Comparison of ENCODE assay signal across 7 cellular contexts in the genomic region with DNA sequence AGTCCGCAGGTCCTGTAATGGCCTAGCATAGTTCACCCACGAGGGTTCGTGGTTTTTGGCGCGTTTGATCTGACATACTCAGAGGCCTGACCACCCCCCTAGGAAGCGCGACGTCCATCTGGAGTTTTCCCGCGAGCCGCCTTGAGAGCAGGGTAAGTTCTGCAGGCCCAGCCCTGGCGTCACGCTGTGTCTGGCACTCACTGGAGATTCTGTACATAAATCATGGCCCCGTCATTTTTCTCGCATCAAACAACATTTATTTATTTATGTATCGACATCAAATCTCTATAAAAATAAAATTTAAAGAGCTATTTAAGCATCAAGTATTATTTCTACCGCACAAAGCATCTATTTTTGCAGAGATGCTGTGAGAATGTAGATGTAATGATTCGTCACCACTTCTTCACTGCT. TPM values are rescaled to one million over a fixed set of nuclear protein-coding genes. Genes with fewer than 3 reads are reported as not detected.
DNase-seq lines count a peak whose midpoint lies in the region; ATAC-seq and TF ChIP-seq lines count a peak whose summit lies in the region.

No MANE protein-coding gene starts in this region.

- no peaks in the 10 kb centered on the region for H3K9me3 Mint-ChIP-seq in WTC11

- no peaks in the 10 kb centered on the region for H4K20me1 ChIP-seq in smooth muscle cell (ENCODE audit: low read depth)

- H2AFZ ChIP-seq in smooth muscle cell (ENCODE audit: low read depth), result peak overlapping the region; percentile 46

- H3K27ac ChIP-seq in smooth muscle cell (ENCODE audit: low read depth), result peak overlapping the region; percentile 90

- WGBS in smooth muscle cell (ENCODE audit: low lambda C conversion rate), result under 1% methylated on average over 18 of the region's 18 CpGs

- peaks cover 25% of the 10 kb centered on the region for H3K79me2 ChIP-seq in smooth muscle cell (ENCODE audit: low read depth)

- H3K4me1 ChIP-seq in smooth muscle cell (ENCODE audit: low read depth), result no peaks in the 10 kb centered on the region

- peak overlapping the region; percentile 85 for H3K4me2 ChIP-seq in smooth muscle cell

- intact Hi-C loops in left ventricle myocardium superior (cut with micrococcal nuclease), result no loop called here

- H3K9ac ChIP-seq in smooth muscle cell (ENCODE audit: low read depth), result peak overlapping the region; percentile 87

- TF ChIP-seq CTCF in WTC11 (IDR thresholded peaks at IDR 0.05) (no peak), smooth muscle cell (IDR thresholded peaks at IDR 0.05; ENCODE audit: borderline replicate concordance, insufficient read depth, poor library complexity, severe bottlenecking) (no peak), GM13977 (IDR thresholded peaks at IDR 0.05; ENCODE audit: extremely low read depth, insufficient read depth, missing control alignments) (no peak)

- H3K27ac Mint-ChIP-seq in WTC11, result peak overlapping the region; percentile 92

- no peaks in the 10 kb centered on the region for H3K9me3 ChIP-seq in smooth muscle cell (replicated peaks; ENCODE audit: low read depth)

- peak overlapping the region; percentile 71 for H3K4me3 ChIP-seq in smooth muscle cell

- CTCF ChIA-PET in HEK293T (lab: Yijun Ruan, JAX) (interaction anchor here (1.0 to 2.2 kb wide), 5 partner anchors 15 to 54 kb away, joined by 3 to 7 read pairs (median 5); no protein-coding TSS in a partner anchor), WTC11 (lab: Charles Lee) (interaction anchor here (1.0 to 2.6 kb wide), 3 partner anchors 15 to 38 kb away, joined by 5 to 16 read pairs (median 6); a partner anchor contains a TSS)

- in situ Hi-C loops in GM13977 (cut with MboI; ENCODE audit: low pct_unique_long_range_greater_than_20kb, low sequenced_read_pairs, unreplicated experiment), result no loop called here

- peaks cover 3% of the 10 kb centered on the region; the same call in 1 of the 2 replicates for H3K36me3 Mint-ChIP-seq in WTC11

- ATAC-seq in WTC11 (no peak), left ventricle myocardium superior (peak; percentile 11), HG03378 (IDR thresholded peaks at IDR 0.05; ENCODE audit: unreplicated experiment) (no peak)

- POLR2A ChIA-PET in HEK293T (lab: Yijun Ruan, JAX) (interaction anchor here (0.9 to 3.6 kb wide), 11 partner anchors 12 to 49 kb away, joined by 5 to 43 read pairs (median 11); a partner anchor contains a TSS), WTC11 (lab: Charles Lee) (interaction anchor here (1.0 to 2.1 kb wide), 2 partner anchors 15 to 31 kb away, joined by 3 to 6 read pairs; no protein-coding TSS in a partner anchor)

- peaks cover 22% of the 10 kb centered on the region for H3F3A ChIP-seq in smooth muscle cell (ENCODE audit: low read depth)

- H3K4me1 Mint-ChIP-seq in WTC11, result peaks cover 22% of the 10 kb centered on the region

- H3K27me3 Mint-ChIP-seq in WTC11 (ENCODE audit: low read depth), result peaks cover 17% of the 10 kb centered on the region

- H3K27me3 ChIP-seq in smooth muscle cell (ENCODE audit: low read depth), result no peaks in the 10 kb centered on the region

- no peaks in the 10 kb centered on the region for H3K36me3 ChIP-seq in smooth muscle cell (ENCODE audit: low read depth)

- H3K4me3 Mint-ChIP-seq in WTC11, result peak overlapping the region; percentile 99

- DNase-seq in HEK293T (ENCODE audit: extremely low spot score), result peak; percentile 42
- no peak for DNase-seq in WTC11 (ENCODE audit: low spot score)
- no peak for DNase-seq in left ventricle myocardium superior
- no peak for DNase-seq in smooth muscle cell (lab: John Stamatoyannopoulos, UW; ENCODE audit: unreplicated experiment)
- DNase-seq in activated CD8-positive, alpha-beta memory T cell treated with anti-CD3 and anti-CD28 coated beads, Interleukin-2, amount 50 U/mL, for 4 hours, result no peak
- DNase-seq in GM13977 (ENCODE audit: low spot score), result no peak

TF ChIP-seq in HEK293T, 16 proteins besides CTCF, POLR2A, EP300 and RAD21:
- TF ChIP-seq TARDBP (IDR thresholded peaks at IDR 0.05) (no peak), SUZ12 (IDR thresholded peaks at IDR 0.05) (no peak), FOXA1 (IDR thresholded peaks at IDR 0.05) (no peak), BHLHE40 (IDR thresholded peaks at IDR 0.05; ENCODE audit: borderline replicate concordance) (no peak), L3MBTL2 (conservative IDR thresholded peaks at IDR 0.05) (peak; percentile 94), LEF1 (IDR thresholded peaks at IDR 0.05; ENCODE audit: borderline replicate concordance) (peak; percentile 16; the same call in 1 of the 2 replicates), CTBP1 (IDR thresholded peaks at IDR 0.05; ENCODE audit: borderline replicate concordance) (no peak), FOXM1 (IDR thresholded peaks at IDR 0.05; ENCODE audit: borderline replicate concordance) (no peak), HDGF (IDR thresholded peaks at IDR 0.05; ENCODE audit: borderline replicate concordance) (no peak), FOXK2 (IDR thresholded peaks at IDR 0.05) (no peak), SP1 (IDR thresholded peaks at IDR 0.05) (no peak)
- TF ChIP-seq, protein P1, sequence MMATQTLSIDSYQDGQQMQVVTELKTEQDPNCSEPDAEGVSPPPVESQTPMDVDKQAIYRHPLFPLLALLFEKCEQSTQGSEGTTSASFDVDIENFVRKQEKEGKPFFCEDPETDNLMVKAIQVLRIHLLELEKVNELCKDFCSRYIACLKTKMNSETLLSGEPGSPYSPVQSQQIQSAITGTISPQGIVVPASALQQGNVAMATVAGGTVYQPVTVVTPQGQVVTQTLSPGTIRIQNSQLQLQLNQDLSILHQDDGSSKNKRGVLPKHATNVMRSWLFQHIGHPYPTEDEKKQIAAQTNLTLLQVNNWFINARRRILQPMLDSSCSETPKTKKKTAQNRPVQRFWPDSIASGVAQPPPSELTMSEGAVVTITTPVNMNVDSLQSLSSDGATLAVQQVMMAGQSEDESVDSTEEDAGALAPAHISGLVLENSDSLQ (IDR thresholded peaks at IDR 0.05), result peak; percentile 93
TF ChIP-seq in HEK293T: peak in this region for 3.

TF ChIP-seq in WTC11, 78 proteins besides CTCF, POLR2A, EP300 and RAD21:
- TF ChIP-seq MYBL2 (CRISPR knock-in tag; IDR thresholded peaks at IDR 0.05), result peak; percentile 3; the same call in 1 of the 2 replicates
- TF ChIP-seq, protein P2, sequence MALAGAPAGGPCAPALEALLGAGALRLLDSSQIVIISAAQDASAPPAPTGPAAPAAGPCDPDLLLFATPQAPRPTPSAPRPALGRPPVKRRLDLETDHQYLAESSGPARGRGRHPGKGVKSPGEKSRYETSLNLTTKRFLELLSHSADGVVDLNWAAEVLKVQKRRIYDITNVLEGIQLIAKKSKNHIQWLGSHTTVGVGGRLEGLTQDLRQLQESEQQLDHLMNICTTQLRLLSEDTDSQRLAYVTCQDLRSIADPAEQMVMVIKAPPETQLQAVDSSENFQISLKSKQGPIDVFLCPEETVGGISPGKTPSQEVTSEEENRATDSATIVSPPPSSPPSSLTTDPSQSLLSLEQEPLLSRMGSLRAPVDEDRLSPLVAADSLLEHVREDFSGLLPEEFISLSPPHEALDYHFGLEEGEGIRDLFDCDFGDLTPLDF (CRISPR knock-in tag; IDR thresholded peaks at IDR 0.05), result no peak

RNA-seq across cellular contexts. Expression of a gene that starts 0.4 kb away (rescaled TPM):
- 31.9 to 33.5 TPM (median 32.2 TPM) in 3 replicates for total RNA-seq in WTC11 (2021)
- 23.7 TPM for total RNA-seq in left ventricle myocardium superior
- total RNA-seq in smooth muscle cell, result 6.3 and 7.5 TPM in 2 replicates
- 2.4 and 2.6 TPM in 2 replicates for polyA plus RNA-seq in smooth muscle cell

RNA-seq across cellular contexts. Expression of a gene that starts 17.6 kb away (rescaled TPM):
- total RNA-seq in WTC11 (2021), result 0.64 to 1.4 TPM (median 0.98 TPM) in 3 replicates
- 20.0 TPM for total RNA-seq in left ventricle myocardium superior
- total RNA-seq in smooth muscle cell, result 3.4 TPM in 1 of 2 replicates, not detected in the other
- 0.45 TPM in 1 of 2 replicates, not detected in the other for polyA plus RNA-seq in smooth muscle cell

RNA-seq across cellular contexts. Expression of a gene that starts 21.1 kb away (rescaled TPM):
- total RNA-seq in WTC11 (2021) (2,360 to 2,535 TPM (median 2,479 TPM) in 3 replicates), left ventricle myocardium superior (641 TPM), smooth muscle cell (2,098 and 2,144 TPM in 2 replicates)
- polyA plus RNA-seq in smooth muscle cell, result 617 and 686 TPM in 2 replicates

RNA-seq across cellular contexts. Expression of a gene that starts 38.3 kb away (rescaled TPM):
- 7.8 to 10.1 TPM (median 8.7 TPM) in 3 replicates for total RNA-seq in WTC11 (2021)
- 10.0 TPM for total RNA-seq in left ventricle myocardium superior
- 5.0 and 6.9 TPM in 2 replicates for total RNA-seq in smooth muscle cell
- polyA plus RNA-seq in smooth muscle cell, result 3.2 and 4.8 TPM in 2 replicates
